In the genomic region with DNA sequence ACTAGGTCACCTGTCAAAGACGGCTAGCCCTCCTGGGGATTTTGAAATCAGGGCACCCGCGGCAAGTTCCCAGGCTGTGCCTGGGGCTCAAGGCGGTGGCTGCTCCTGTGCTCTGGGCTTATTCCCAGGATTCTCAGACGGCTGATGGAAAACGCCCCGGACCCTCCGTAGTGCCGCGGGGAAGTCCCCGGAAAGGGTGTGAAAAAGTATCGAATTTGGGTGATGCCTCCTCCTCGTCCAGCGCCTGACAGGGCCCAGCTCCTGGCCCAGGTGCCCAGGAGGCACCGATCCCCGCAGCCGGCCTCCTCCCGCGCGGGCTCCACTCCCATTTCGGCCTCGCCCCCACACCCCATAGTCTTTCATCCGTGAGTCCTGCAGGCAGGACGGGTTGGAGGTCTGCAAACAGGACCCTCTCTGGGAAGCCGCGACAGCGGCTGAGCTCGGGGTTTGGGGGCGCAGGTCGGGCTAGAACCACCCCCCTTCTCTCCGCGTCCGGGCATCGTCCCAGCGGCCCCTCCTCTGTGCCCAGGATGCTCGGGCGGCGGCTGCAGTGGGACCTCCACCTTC, we compare ENCODE assay signal across 8 cellular contexts. TPM values are rescaled to one million over a fixed set of nuclear protein-coding genes. Genes with fewer than 3 reads are reported as not detected.
DNase-seq lines count a peak whose midpoint lies in the region; ATAC-seq and TF ChIP-seq lines count a peak whose summit lies in the region.

No MANE protein-coding gene starts in this region.

- peaks cover 68% of the 10 kb centered on the region for H3K27me3 ChIP-seq in left ventricle myocardium inferior (ENCODE audit: low read depth)
- H3K27me3 ChIP-seq in lower lobe of right lung (ENCODE audit: low read depth): peaks cover 65% of the 10 kb centered on the region
- no peaks in the 10 kb centered on the region for H3K27me3 ChIP-seq in vagina

- H3K9me3 ChIP-seq in left ventricle myocardium inferior (replicated peaks) (no peaks in the 10 kb centered on the region), lower lobe of right lung (no peaks in the 10 kb centered on the region), vagina (no peaks in the 10 kb centered on the region)

- no peak for TF ChIP-seq POLR2A in vagina (IDR thresholded peaks at IDR 0.05)

- no peak overlapping the region for H3K27ac ChIP-seq in left ventricle myocardium inferior (replicated peaks)
- H3K27ac ChIP-seq in lower lobe of right lung: no peak overlapping the region
- H3K27ac ChIP-seq in vagina: no peak overlapping the region

- DNase-seq in left ventricle myocardium inferior (no peak), Right ventricle myocardium superior (no peak), astrocyte of the cerebellum (ENCODE audit: low read depth) (no peak), lower lobe of right lung (no peak), vagina (ENCODE audit: extremely low spot score in 2 of 2) (no peak), kidney tubule cell (ENCODE audit: low spot score) (no peak), putamen (ENCODE audit: low spot score) (no peak), GM03348 (ENCODE audit: low spot score) (no peak)

- TF ChIP-seq CTCF in left ventricle myocardium inferior (IDR thresholded peaks at IDR 0.05; ENCODE audit: borderline replicate concordance): no peak
- TF ChIP-seq CTCF in astrocyte of the cerebellum (IDR thresholded peaks at IDR 0.05; ENCODE audit: low read depth, low read length, missing control alignments): no peak
- no peak for TF ChIP-seq CTCF in lower lobe of right lung (IDR thresholded peaks at IDR 0.05)
- TF ChIP-seq CTCF in vagina (IDR thresholded peaks at IDR 0.05): no peak

- H3K4me3 ChIP-seq in left ventricle myocardium inferior: peak overlapping the region; percentile 71
- H3K4me3 ChIP-seq in astrocyte of the cerebellum (ENCODE audit: low read depth, low read length): peak overlapping the region; percentile 39
- peak overlapping the region; percentile 48 for H3K4me3 ChIP-seq in lower lobe of right lung
- peak overlapping the region; percentile 52 to 60 for H3K4me3 ChIP-seq in vagina

- H3K4me1 ChIP-seq in left ventricle myocardium inferior (peaks cover 42% of the 10 kb centered on the region), lower lobe of right lung (peaks cover 26% of the 10 kb centered on the region), vagina (peaks cover 32% of the 10 kb centered on the region)

- ATAC-seq in Right ventricle myocardium superior (ENCODE audit: poor library complexity) (no peak), lower lobe of right lung (no peak)

- H3K36me3 ChIP-seq in left ventricle myocardium inferior (no peaks in the 10 kb centered on the region), lower lobe of right lung (no peaks in the 10 kb centered on the region), vagina (no peaks in the 10 kb centered on the region)

- in situ Hi-C loops in astrocyte of the cerebellum (cut with HindIII; ENCODE audit: low sequenced_read_pairs): no loop called here

- intact Hi-C loops in left ventricle myocardium inferior (cut with micrococcal nuclease) (no loop called here), Right ventricle myocardium superior (cut with DNase I) (no loop called here), lower lobe of right lung (cut with DNase I) (no loop called here), vagina (cut with DNase I) (no loop called here)

RNA-seq across cellular contexts. Expression of gene NSG1, which starts 1.1 kb away (rescaled TPM):
- 14.3 TPM for total RNA-seq in left ventricle myocardium inferior
- 6.8 TPM for total RNA-seq in Right ventricle myocardium superior
- total RNA-seq in lower lobe of right lung: 0.50 TPM
- 32.9 TPM for total RNA-seq in vagina
